In genomic region chr6:30615958-30616810, GRCh38 we compare ENCODE assay signal across 1 cellular context.
A peak's percentile ranks its signal among the peaks of the same experiment; 100 is the strongest.
TF ChIP-seq lines count a peak whose summit lies in the region.

No MANE protein-coding gene starts in this region.

TF ChIP-seq in K562, 482 proteins besides CTCF, POLR2A, EP300 and RAD21 (continued from another document and continues in another):
- TF ChIP-seq STAT6 (CRISPR knock-in tag; IDR thresholded peaks at IDR 0.05) (no peak), ATF3 (IDR thresholded peaks at IDR 0.05) (no peak), ATF3 (CRISPR knock-in tag; conservative IDR thresholded peaks at IDR 0.05) (peak; percentile 90), GABPA (tag; conservative IDR thresholded peaks at IDR 0.05; ENCODE audit: low read depth) (no peak), CEBPZ (IDR thresholded peaks at IDR 0.05; ENCODE audit: borderline replicate concordance, low read depth, low read length) (no peak), ZNF274 (IDR thresholded peaks at IDR 0.05; ENCODE audit: borderline replicate concordance, low read depth, low read length) (no peak; the same call in 1 of the 2 replicates), NUFIP1 (IDR thresholded peaks at IDR 0.05; ENCODE audit: partially characterized antibody) (no peak), HDGF (IDR thresholded peaks at IDR 0.05) (no peak), RBFOX2 (IDR thresholded peaks at IDR 0.05; ENCODE audit: low read depth, low read length) (no peak), TGIF2 (CRISPR knock-in tag; IDR thresholded peaks at IDR 0.05) (no peak), PURB (CRISPR knock-in tag; IDR thresholded peaks at IDR 0.05; ENCODE audit: low read depth) (no peak), YBX1 (IDR thresholded peaks at IDR 0.05) (no peak), ILF3 (IDR thresholded peaks at IDR 0.05; ENCODE audit: borderline replicate concordance) (no peak; the same call in 1 of the 2 replicates), ERF (CRISPR knock-in tag; IDR thresholded peaks at IDR 0.05) (peak; percentile 92; the same call in 1 of the 2 replicates), SAP30 (IDR thresholded peaks at IDR 0.05; ENCODE audit: borderline replicate concordance, insufficient read depth, low read depth, low read length, poor library complexity, severe bottlenecking) (no peak), DNMT1 (IDR thresholded peaks at IDR 0.05) (no peak), ESRRA (IDR thresholded peaks at IDR 0.05; ENCODE audit: borderline replicate concordance, low read depth) (no peak), EHMT2 (IDR thresholded peaks at IDR 0.05) (no peak), MYBL2 (IDR thresholded peaks at IDR 0.05; ENCODE audit: low read depth) (no peak), MYBL2 (CRISPR knock-in tag; IDR thresholded peaks at IDR 0.05; ENCODE audit: borderline replicate concordance) (no peak), ZNF436 (CRISPR knock-in tag; IDR thresholded peaks at IDR 0.05) (peak; percentile 59; the same call in 1 of the 2 replicates), NCOA2 (IDR thresholded peaks at IDR 0.05; ENCODE audit: partially characterized antibody in 2 of 2) (no peak), POLR2AphosphoS2 (IDR thresholded peaks at IDR 0.05; ENCODE audit: low read length) (peak; percentile 95), SREBF2 (CRISPR knock-in tag; IDR thresholded peaks at IDR 0.05) (no peak), E2F8 (IDR thresholded peaks at IDR 0.05; ENCODE audit: low read depth, partially characterized antibody) (no peak), SPI1 (IDR thresholded peaks at IDR 0.05; ENCODE audit: borderline replicate concordance, low read depth, low read length) (no peak), SAFB (IDR thresholded peaks at IDR 0.05; ENCODE audit: borderline replicate concordance, low read depth, low read length) (no peak), ZBTB9 (CRISPR knock-in tag; IDR thresholded peaks at IDR 0.05) (peak; percentile 87), NONO (IDR thresholded peaks at IDR 0.05; ENCODE audit: low read depth in 2 of 2, low read length in 1 of 2) (no peak), TRIM24 (IDR thresholded peaks at IDR 0.05) (no peak), RBM34 (IDR thresholded peaks at IDR 0.05; ENCODE audit: borderline replicate concordance, insufficient read depth, low read length) (no peak)
- TF ChIP-seq, protein P1, sequence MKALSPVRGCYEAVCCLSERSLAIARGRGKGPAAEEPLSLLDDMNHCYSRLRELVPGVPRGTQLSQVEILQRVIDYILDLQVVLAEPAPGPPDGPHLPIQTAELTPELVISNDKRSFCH (CRISPR knock-in tag; IDR thresholded peaks at IDR 0.05) = no peak
- TF ChIP-seq, protein P1 (tag; IDR thresholded peaks at IDR 0.05) = no peak
- TF ChIP-seq, protein P2, sequence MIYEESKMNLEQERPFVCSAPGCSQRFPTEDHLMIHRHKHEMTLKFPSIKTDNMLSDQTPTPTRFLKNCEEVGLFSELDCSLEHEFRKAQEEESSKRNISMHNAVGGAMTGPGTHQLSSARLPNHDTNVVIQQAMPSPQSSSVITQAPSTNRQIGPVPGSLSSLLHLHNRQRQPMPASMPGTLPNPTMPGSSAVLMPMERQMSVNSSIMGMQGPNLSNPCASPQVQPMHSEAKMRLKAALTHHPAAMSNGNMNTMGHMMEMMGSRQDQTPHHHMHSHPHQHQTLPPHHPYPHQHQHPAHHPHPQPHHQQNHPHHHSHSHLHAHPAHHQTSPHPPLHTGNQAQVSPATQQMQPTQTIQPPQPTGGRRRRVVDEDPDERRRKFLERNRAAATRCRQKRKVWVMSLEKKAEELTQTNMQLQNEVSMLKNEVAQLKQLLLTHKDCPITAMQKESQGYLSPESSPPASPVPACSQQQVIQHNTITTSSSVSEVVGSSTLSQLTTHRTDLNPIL (CRISPR knock-in tag; IDR thresholded peaks at IDR 0.05) = 0 out of 2 replicates have a peak, but pooled peaks have one; percentile 11
- TF ChIP-seq, protein P3, sequence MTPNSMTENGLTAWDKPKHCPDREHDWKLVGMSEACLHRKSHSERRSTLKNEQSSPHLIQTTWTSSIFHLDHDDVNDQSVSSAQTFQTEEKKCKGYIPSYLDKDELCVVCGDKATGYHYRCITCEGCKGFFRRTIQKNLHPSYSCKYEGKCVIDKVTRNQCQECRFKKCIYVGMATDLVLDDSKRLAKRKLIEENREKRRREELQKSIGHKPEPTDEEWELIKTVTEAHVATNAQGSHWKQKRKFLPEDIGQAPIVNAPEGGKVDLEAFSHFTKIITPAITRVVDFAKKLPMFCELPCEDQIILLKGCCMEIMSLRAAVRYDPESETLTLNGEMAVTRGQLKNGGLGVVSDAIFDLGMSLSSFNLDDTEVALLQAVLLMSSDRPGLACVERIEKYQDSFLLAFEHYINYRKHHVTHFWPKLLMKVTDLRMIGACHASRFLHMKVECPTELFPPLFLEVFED (CRISPR knock-in tag; conservative IDR thresholded peaks at IDR 0.05) = no peak; the same call in 1 of the 2 replicates
- TF ChIP-seq, protein P4, sequence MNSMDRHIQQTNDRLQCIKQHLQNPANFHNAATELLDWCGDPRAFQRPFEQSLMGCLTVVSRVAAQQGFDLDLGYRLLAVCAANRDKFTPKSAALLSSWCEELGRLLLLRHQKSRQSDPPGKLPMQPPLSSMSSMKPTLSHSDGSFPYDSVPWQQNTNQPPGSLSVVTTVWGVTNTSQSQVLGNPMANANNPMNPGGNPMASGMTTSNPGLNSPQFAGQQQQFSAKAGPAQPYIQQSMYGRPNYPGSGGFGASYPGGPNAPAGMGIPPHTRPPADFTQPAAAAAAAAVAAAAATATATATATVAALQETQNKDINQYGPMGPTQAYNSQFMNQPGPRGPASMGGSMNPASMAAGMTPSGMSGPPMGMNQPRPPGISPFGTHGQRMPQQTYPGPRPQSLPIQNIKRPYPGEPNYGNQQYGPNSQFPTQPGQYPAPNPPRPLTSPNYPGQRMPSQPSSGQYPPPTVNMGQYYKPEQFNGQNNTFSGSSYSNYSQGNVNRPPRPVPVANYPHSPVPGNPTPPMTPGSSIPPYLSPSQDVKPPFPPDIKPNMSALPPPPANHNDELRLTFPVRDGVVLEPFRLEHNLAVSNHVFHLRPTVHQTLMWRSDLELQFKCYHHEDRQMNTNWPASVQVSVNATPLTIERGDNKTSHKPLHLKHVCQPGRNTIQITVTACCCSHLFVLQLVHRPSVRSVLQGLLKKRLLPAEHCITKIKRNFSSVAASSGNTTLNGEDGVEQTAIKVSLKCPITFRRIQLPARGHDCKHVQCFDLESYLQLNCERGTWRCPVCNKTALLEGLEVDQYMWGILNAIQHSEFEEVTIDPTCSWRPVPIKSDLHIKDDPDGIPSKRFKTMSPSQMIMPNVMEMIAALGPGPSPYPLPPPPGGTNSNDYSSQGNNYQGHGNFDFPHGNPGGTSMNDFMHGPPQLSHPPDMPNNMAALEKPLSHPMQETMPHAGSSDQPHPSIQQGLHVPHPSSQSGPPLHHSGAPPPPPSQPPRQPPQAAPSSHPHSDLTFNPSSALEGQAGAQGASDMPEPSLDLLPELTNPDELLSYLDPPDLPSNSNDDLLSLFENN (IDR thresholded peaks at IDR 0.05; ENCODE audit: low read depth in 2 of 2, low read length in 2 of 2) = peak in 1 of 2 experiments; percentile 26; a peak in 1 of 4 replicates
- TF ChIP-seq, protein P5, sequence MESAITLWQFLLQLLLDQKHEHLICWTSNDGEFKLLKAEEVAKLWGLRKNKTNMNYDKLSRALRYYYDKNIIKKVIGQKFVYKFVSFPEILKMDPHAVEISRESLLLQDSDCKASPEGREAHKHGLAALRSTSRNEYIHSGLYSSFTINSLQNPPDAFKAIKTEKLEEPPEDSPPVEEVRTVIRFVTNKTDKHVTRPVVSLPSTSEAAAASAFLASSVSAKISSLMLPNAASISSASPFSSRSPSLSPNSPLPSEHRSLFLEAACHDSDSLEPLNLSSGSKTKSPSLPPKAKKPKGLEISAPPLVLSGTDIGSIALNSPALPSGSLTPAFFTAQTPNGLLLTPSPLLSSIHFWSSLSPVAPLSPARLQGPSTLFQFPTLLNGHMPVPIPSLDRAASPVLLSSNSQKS (CRISPR knock-in tag; IDR thresholded peaks at IDR 0.05) = peak; percentile 0; the same call in 1 of the 2 replicates
- TF ChIP-seq, protein P6, sequence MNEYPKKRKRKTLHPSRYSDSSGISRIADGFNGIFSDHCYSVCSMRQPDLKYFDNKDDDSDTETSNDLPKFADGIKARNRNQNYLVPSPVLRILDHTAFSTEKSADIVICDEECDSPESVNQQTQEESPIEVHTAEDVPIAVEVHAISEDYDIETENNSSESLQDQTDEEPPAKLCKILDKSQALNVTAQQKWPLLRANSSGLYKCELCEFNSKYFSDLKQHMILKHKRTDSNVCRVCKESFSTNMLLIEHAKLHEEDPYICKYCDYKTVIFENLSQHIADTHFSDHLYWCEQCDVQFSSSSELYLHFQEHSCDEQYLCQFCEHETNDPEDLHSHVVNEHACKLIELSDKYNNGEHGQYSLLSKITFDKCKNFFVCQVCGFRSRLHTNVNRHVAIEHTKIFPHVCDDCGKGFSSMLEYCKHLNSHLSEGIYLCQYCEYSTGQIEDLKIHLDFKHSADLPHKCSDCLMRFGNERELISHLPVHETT (CRISPR knock-in tag; conservative IDR thresholded peaks at IDR 0.05 in 1 of 2, IDR thresholded peaks at IDR 0.05 in 1 of 2) = peak in 1 of 2 experiments; percentile 61; a peak in 1 of 4 replicates
